ENCODE assay signal across 17 cellular contexts in genomic region chr14:90536092-90536491, GRCh38.
DNase-seq lines count a peak whose midpoint lies in the region; ATAC-seq, FAIRE-seq and TF ChIP-seq lines count a peak whose summit lies in the region.
"Had no signal": no experiment of that assay in that cellular context is flagged by ENCODE, and none has a peak within 500 bp of the region (broad histone marks: within the 10 kb centered on the region; RNA-seq: fewer than 3 reads in every experiment).

No MANE protein-coding gene starts in this region.

- H3K27ac Mint-ChIP-seq in memory B cell = peak overlapping the region; percentile 7
- no peak overlapping the region for H3K27ac Mint-ChIP-seq in stimulated activated naive B cell treated with anti-CD40 and anti-IgM and Interleukin-4, amounts not matched to agents 10 μg/mL and 1 μg/mL and 100 μg/mL, for 72 hours
- H3K27ac Mint-ChIP-seq in activated T-helper 17 cell treated with anti-CD3 and anti-CD28 coated beads, Interleukin-2, amount 50 U/mL, for 72 hours = no peak overlapping the region
- H3K27ac Mint-ChIP-seq: activated naive CD8-positive, alpha-beta T cell; natural killer cell had no signal

- no peak overlapping the region for H2BK12ac ChIP-seq in H1 (ENCODE audit: low read depth, low read length)

- H4K5ac ChIP-seq in H1 (ENCODE audit: insufficient read length, low read depth, low read length) = no peak overlapping the region

- no peaks in the 10 kb centered on the region for H3K36me3 ChIP-seq in H1 (ENCODE audit: control insufficient read depth in 2 of 4, insufficient read depth in 4 of 4, low read length in 3 of 4)

- peak overlapping the region; percentile 52; the same call in 1 of the 2 replicates for H2BK5ac ChIP-seq in H1 (ENCODE audit: low read depth, low read length)

- TF ChIP-seq EP300 in H1 (IDR thresholded peaks at IDR 0.05; ENCODE audit: borderline replicate concordance in 1 of 2, low read depth in 2 of 2, low read length in 2 of 2) = no peak

- no peak overlapping the region for H4K91ac ChIP-seq in H1 (replicated peaks; ENCODE audit: insufficient read length, low read length)

- no peaks in the 10 kb centered on the region for H3K36me3 Mint-ChIP-seq in memory B cell
- H3K36me3 Mint-ChIP-seq in stimulated activated naive B cell treated with anti-CD40 and anti-IgM and Interleukin-4, amounts not matched to agents 10 μg/mL and 1 μg/mL and 100 μg/mL, for 72 hours = no peaks in the 10 kb centered on the region
- no peaks in the 10 kb centered on the region for H3K36me3 Mint-ChIP-seq in activated T-helper 17 cell treated with anti-CD3 and anti-CD28 coated beads, Interleukin-2, amount 50 U/mL, for 72 hours (ENCODE audit: low read depth)
- H3K36me3 Mint-ChIP-seq: activated naive CD8-positive, alpha-beta T cell; natural killer cell had no signal

- no peak overlapping the region for H2BK20ac ChIP-seq in H1 (ENCODE audit: low read length)

- H3K27me3 ChIP-seq in H1 (replicated peaks in 1 of 4; ENCODE audit: control insufficient read depth in 3 of 4, extremely low read depth in 1 of 4, insufficient read depth in 3 of 4, low read length in 3 of 4) = no peaks in the 10 kb centered on the region

- POLR2A ChIA-PET in H1 (lab: Charles Lee; ENCODE audit: partially characterized antibody) = interaction anchor here (0.6 to 1.4 kb wide), 2 partner anchors 8 to 17 kb away, joined by 3 to 5 read pairs; no protein-coding TSS in a partner anchor

- CTCF ChIA-PET in H1 (lab: Charles Lee; ENCODE audit: partially characterized antibody) = interaction anchor here (0.8 to 1.6 kb wide), 11 partner anchors 9 to 161 kb away, joined by 3 to 9 read pairs (median 3); no protein-coding TSS in a partner anchor

- no peaks in the 10 kb centered on the region for H3K79me2 ChIP-seq in H1 (ENCODE audit: control insufficient read depth in 1 of 2, insufficient read depth in 2 of 2, low read length in 2 of 2)

- H3K23me2 ChIP-seq in H1 (ENCODE audit: low read depth, low read length) = peaks cover 2% of the 10 kb centered on the region; the same call in 1 of the 2 replicates

- no peak for TF ChIP-seq CTCF in H1 (IDR thresholded peaks at IDR 0.05; ENCODE audit: control extremely low read depth in 1 of 3, insufficient read depth in 1 of 3, low read depth in 1 of 3, low read length in 3 of 3)

- no peak for TF ChIP-seq RAD21 in H1 (IDR thresholded peaks at IDR 0.05 in 1 of 2, conservative IDR thresholded peaks at IDR 0.05 in 1 of 2; ENCODE audit: low read depth in 2 of 2, low read length in 2 of 2)

- no peak overlapping the region for H2BK120ac ChIP-seq in H1 (replicated peaks; ENCODE audit: low read depth, low read length)

- DNase-seq in ACHN (peak; percentile 9), Kasumi-1 (lab: John Stamatoyannopoulos, UW) (peak; percentile 52 to 59), H1 (ENCODE audit: low read depth in 1 of 2, low spot score in 2 of 2) (no peak), memory B cell (ENCODE audit: low spot score in 2 of 2) (no peak), NOMO-1 (lab: John Stamatoyannopoulos, UW; ENCODE audit: unreplicated experiment in 2 of 2) (no peak), SW480 (ENCODE audit: low spot score) (no peak)
- no peak for DNase-seq in stimulated activated naive B cell treated with anti-CD40 and anti-IgM and Interleukin-4, amounts not matched to agents 10 μg/mL and 1 μg/mL and 100 μg/mL, for 72 hours
- DNase-seq: natural killer cell; NCI-H1092 treated with DMSO at 0.1 percent for 48 hours; NCI-H510A treated with DMSO at 0.1 percent for 48 hours; stimulated activated CD4-positive, alpha-beta T cell treated with anti-CD3 and anti-CD28 coated beads, Interleukin-12 subunit alpha, Interleukin-12 subunit beta, amount 100 ng/mL, for 4 hours had no signal

- H2AFZ ChIP-seq in H1 (ENCODE audit: low read length) = no peak overlapping the region

- WGBS in H1 (ENCODE audit: extremely low coverage in 1 of 2, insufficient coverage in 1 of 2, insufficient read length in 1 of 2, insufficient replicate concordance in 2 of 2, low coverage in 1 of 2, low lambda C conversion rate in 2 of 2, missing lambda C conversion rate in 1 of 2), 2 experiments = 93% methylated on average over 10 of the region's 11 CpGs; no CpG with 5 or more reads in 1 of the 2 experiments

- H4K20me1 ChIP-seq in H1 (replicated peaks in 1 of 2; ENCODE audit: control insufficient read depth in 1 of 2, insufficient read depth in 2 of 2, low read length in 2 of 2) = no peaks in the 10 kb centered on the region

- peaks cover 0 to 8% (median 1%) of the 10 kb centered on the region in 4 experiments; a peak in 4 of 7 replicates for H3K4me1 ChIP-seq in H1 (replicated peaks in 1 of 4; ENCODE audit: control insufficient read depth in 3 of 4, insufficient read depth in 4 of 4, low read length in 3 of 4)

- no peak overlapping the region for H3K14ac ChIP-seq in H1 (ENCODE audit: insufficient read length)

- no peak overlapping the region for H3K56ac ChIP-seq in H1 (replicated peaks; ENCODE audit: insufficient read length, low read depth, low read length)

- no peak overlapping the region for H3K4me2 ChIP-seq in H1 (ENCODE audit: insufficient read depth in 1 of 2, low read depth in 2 of 2, low read length in 2 of 2)

- H3K4me3 Mint-ChIP-seq in memory B cell = no peak overlapping the region
- H3K4me3 Mint-ChIP-seq in stimulated activated naive B cell treated with anti-CD40 and anti-IgM and Interleukin-4, amounts not matched to agents 10 μg/mL and 1 μg/mL and 100 μg/mL, for 72 hours = no peak overlapping the region
- no peak overlapping the region for H3K4me3 Mint-ChIP-seq in activated T-helper 17 cell treated with anti-CD3 and anti-CD28 coated beads, Interleukin-2, amount 50 U/mL, for 72 hours
- H3K4me3 Mint-ChIP-seq: activated naive CD8-positive, alpha-beta T cell; natural killer cell had no signal

- no peaks in the 10 kb centered on the region for H3K9me3 ChIP-seq in H1 (ENCODE audit: insufficient read depth in 2 of 2, low read depth in 1 of 2, low read length in 1 of 2)

- no peak for FAIRE-seq in H1 (lab: Jason Lieb, UNC)
- FAIRE-seq: H54, islet of Langerhans, urothelium cell line had no signal

- no peak overlapping the region for H3K9ac ChIP-seq in H1 (replicated peaks in 1 of 4; ENCODE audit: extremely low read depth in 1 of 4, low read depth in 3 of 4, low read length in 3 of 4)

- H2AK5ac ChIP-seq in H1 (ENCODE audit: low read depth, low read length) = no peak overlapping the region

- TF ChIP-seq POLR2A in H1 (IDR thresholded peaks at IDR 0.05; ENCODE audit: control extremely low read depth in 1 of 2, low read depth in 2 of 2, low read length in 2 of 2) = no peak

- no peaks in the 10 kb centered on the region for H3K9me3 Mint-ChIP-seq in memory B cell
- peaks cover 0 to 1% of the 10 kb centered on the region in 2 donors for H3K9me3 Mint-ChIP-seq in stimulated activated naive B cell treated with anti-CD40 and anti-IgM and Interleukin-4, amounts not matched to agents 10 μg/mL and 1 μg/mL and 100 μg/mL, for 72 hours
- H3K9me3 Mint-ChIP-seq in activated T-helper 17 cell treated with anti-CD3 and anti-CD28 coated beads, Interleukin-2, amount 50 U/mL, for 72 hours = no peaks in the 10 kb centered on the region
- H3K9me3 Mint-ChIP-seq: natural killer cell had no signal

- H2BK15ac ChIP-seq in H1 (ENCODE audit: low read length) = no peak overlapping the region

- H3K27me3 Mint-ChIP-seq in memory B cell = peaks cover 12% of the 10 kb centered on the region
- no peaks in the 10 kb centered on the region for H3K27me3 Mint-ChIP-seq in stimulated activated naive B cell treated with anti-CD40 and anti-IgM and Interleukin-4, amounts not matched to agents 10 μg/mL and 1 μg/mL and 100 μg/mL, for 72 hours
- H3K27me3 Mint-ChIP-seq in activated T-helper 17 cell treated with anti-CD3 and anti-CD28 coated beads, Interleukin-2, amount 50 U/mL, for 72 hours = peaks cover 4% of the 10 kb centered on the region
- H3K27me3 Mint-ChIP-seq: activated naive CD8-positive, alpha-beta T cell had no signal

- no peak overlapping the region for H3K4me3 ChIP-seq in H1 (ENCODE audit: extremely low read depth in 1 of 4, insufficient read depth in 2 of 4, low read depth in 3 of 4, low read length in 4 of 4)
- H3K4me3 ChIP-seq: coronary artery had no signal

- no peak for ATAC-seq in memory B cell (ENCODE audit: low read depth)
- no peak for ATAC-seq in stimulated activated naive B cell treated with anti-CD40 and anti-IgM and Interleukin-4, amounts not matched to agents 10 μg/mL and 1 μg/mL and 100 μg/mL, for 72 hours (replicated peaks)
- ATAC-seq in activated T-helper 17 cell treated with anti-CD3 and anti-CD28 coated beads, Interleukin-2, amount 50 U/mL, for 72 hours (replicated peaks) = no peak
- ATAC-seq: natural killer cell had no signal

- in situ Hi-C loops in ACHN (cut with HindIII; ENCODE audit: low pct_ligation_motif_present, low pct_unique_long_range_greater_than_20kb, low sequenced_read_pairs) = no loop called here

- peak overlapping the region; percentile 16 for H4K8ac ChIP-seq in H1 (ENCODE audit: extremely low read depth, insufficient read depth, low read length)

- peaks cover 8% of the 10 kb centered on the region for H3K4me1 Mint-ChIP-seq in memory B cell
- peaks cover 2 to 13% of the 10 kb centered on the region in 2 donors for H3K4me1 Mint-ChIP-seq in stimulated activated naive B cell treated with anti-CD40 and anti-IgM and Interleukin-4, amounts not matched to agents 10 μg/mL and 1 μg/mL and 100 μg/mL, for 72 hours
- H3K4me1 Mint-ChIP-seq in activated T-helper 17 cell treated with anti-CD3 and anti-CD28 coated beads, Interleukin-2, amount 50 U/mL, for 72 hours = peaks cover 3% of the 10 kb centered on the region

- H3K4ac ChIP-seq in H1 (replicated peaks; ENCODE audit: insufficient read length, low read depth, low read length) = no peak overlapping the region

- H3K18ac ChIP-seq in H1 (ENCODE audit: extremely low read depth, low read length) = no peak overlapping the region

- H3K79me1 ChIP-seq in H1 (ENCODE audit: low read depth, low read length) = no peaks in the 10 kb centered on the region; the same call in 1 of the 2 replicates

- no peak overlapping the region for H3K27ac ChIP-seq in H1 (ENCODE audit: low read depth, low read length)
- H3K27ac ChIP-seq: coronary artery had no signal

- no peak overlapping the region for H3K23ac ChIP-seq in H1 (ENCODE audit: insufficient read length)

TF ChIP-seq in H1, 55 proteins besides CTCF, POLR2A, EP300 and RAD21 (continues in another document):
- TF ChIP-seq SRF (IDR thresholded peaks at IDR 0.05; ENCODE audit: low read depth, low read length) (no peak), USF2 (IDR thresholded peaks at IDR 0.05; ENCODE audit: low read length) (no peak), GABPA (IDR thresholded peaks at IDR 0.05; ENCODE audit: borderline replicate concordance, insufficient read depth, low read length) (no peak), TAF7 (optimal IDR thresholded peaks at IDR 0.05; ENCODE audit: borderline replicate concordance, low read depth, low read length) (no peak), EZH2 (IDR thresholded peaks at IDR 0.05; ENCODE audit: low read depth, low read length, severe bottlenecking) (no peak)

Comparison
In these comparisons a context has a peak if more than half of its experiments do, and no peak if none do; other contexts are left out.
1. DNase-seq: peak in ACHN (single experiment) and Kasumi-1 (2 of 2); none in H1 (0 of 2), memory B cell (0 of 2), NOMO-1 (0 of 2), stimulated activated naive B cell treated with anti-CD40 and anti-IgM and Interleukin-4, amounts not matched to agents 10 μg/mL and 1 μg/mL and 100 μg/mL, for 72 hours (single experiment) and SW480 (single experiment).